In the genomic region with DNA sequence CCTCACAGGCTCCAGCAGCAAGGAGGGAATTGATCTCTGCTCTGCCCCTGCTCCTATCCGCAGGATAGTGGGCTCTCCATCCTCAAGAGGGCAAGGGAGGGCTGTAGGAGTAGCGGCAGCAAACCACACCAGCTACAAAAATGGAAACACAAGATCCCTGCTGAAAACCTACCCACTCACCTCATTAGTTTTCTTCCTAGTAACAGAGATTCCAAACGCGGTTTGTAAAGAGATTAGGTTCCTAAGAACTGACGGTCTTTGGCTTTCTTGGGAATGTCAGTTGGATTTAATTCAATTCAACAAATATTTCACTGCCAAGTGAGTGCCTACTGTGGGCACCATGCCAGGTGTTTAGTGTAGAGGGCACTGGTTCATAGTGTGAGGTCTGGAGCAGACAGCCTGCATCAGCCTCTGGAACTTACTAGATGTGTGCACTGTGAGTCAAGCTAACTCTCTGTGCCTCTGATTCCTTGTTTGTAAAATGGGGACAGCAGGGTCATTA, we compare ENCODE assay signal across 17 cellular contexts.
DNase-seq lines count a peak whose midpoint lies in the region; TF ChIP-seq lines count a peak whose summit lies in the region.
"Had no signal": no experiment of that assay in that cellular context is flagged by ENCODE, and none has a peak within 500 bp of the region (broad histone marks: within the 10 kb centered on the region; RNA-seq: fewer than 3 reads in every experiment).

No MANE protein-coding gene starts in this region.

- DNase-seq in EL (peak; percentile 22), LoVo (ENCODE audit: low spot score) (peak; percentile 12), putamen (ENCODE audit: low spot score) (peak; percentile 69), activated gamma-delta T cell (lab: John Stamatoyannopoulos, UW) (no peak), DMS153 treated with DMSO at 0.1 percent for 48 hours (lab: John Stamatoyannopoulos, UW; ENCODE audit: unreplicated experiment) (no peak)
- no peak for DNase-seq in activated CD4-positive, CD25-positive, alpha-beta regulatory T cell (lab: John Stamatoyannopoulos, UW)
- DNase-seq: activated CD4-positive, alpha-beta T cell treated with anti-CD3 and anti-CD28 coated beads for 1 hour; activated naive CD4-positive, alpha-beta T cell; CD8-positive, alpha-beta T cell; NCI-H146; NCI-H2227 treated with DMSO at 0.1 percent for 48 hours; ovary; SHP77; transverse colon had no signal

- no peak for TF ChIP-seq CTCF in brain (conservative IDR thresholded peaks at IDR 0.05)

- H3K9me3 Mint-ChIP-seq in brain = peaks cover 0 to 2% (median 0%) of the 10 kb centered on the region in 5 experiments
- H3K9me3 Mint-ChIP-seq: CD8-positive, alpha-beta T cell; dendritic cell treated with granulocyte-macrophage colony-stimulating factor and Interleukin-4, amounts not matched to agents 40 ng/mL and 50 ng/mL, for 4 days; stimulated activated memory B cell treated with anti-CD40 and anti-IgM and Interleukin-4, amounts not matched to agents 10 μg/mL and 1 μg/mL and 100 μg/mL, for 72 hours had no signal

- peak overlapping the region in 4 of 5 experiments; percentile 22 to 67 (median 55) for H3K27ac Mint-ChIP-seq in brain
- H3K27ac Mint-ChIP-seq: CD8-positive, alpha-beta T cell; dendritic cell treated with granulocyte-macrophage colony-stimulating factor and Interleukin-4, amounts not matched to agents 40 ng/mL and 50 ng/mL, for 4 days; stimulated activated memory B cell treated with anti-CD40 and anti-IgM and Interleukin-4, amounts not matched to agents 10 μg/mL and 1 μg/mL and 100 μg/mL, for 72 hours had no signal

- H3K27me3 Mint-ChIP-seq in brain = peaks cover 18% of the 10 kb centered on the region

- H3K4me1 Mint-ChIP-seq in brain = peaks cover 17% of the 10 kb centered on the region
- H3K4me1 Mint-ChIP-seq: stimulated activated memory B cell treated with anti-CD40 and anti-IgM and Interleukin-4, amounts not matched to agents 10 μg/mL and 1 μg/mL and 100 μg/mL, for 72 hours had no signal

- H3K36me3 Mint-ChIP-seq in brain = no peaks in the 10 kb centered on the region
- H3K36me3 Mint-ChIP-seq: CD8-positive, alpha-beta T cell; stimulated activated memory B cell treated with anti-CD40 and anti-IgM and Interleukin-4, amounts not matched to agents 10 μg/mL and 1 μg/mL and 100 μg/mL, for 72 hours had no signal

- peak overlapping the region in 2 of 5 experiments; percentile 28 to 33 for H3K4me3 Mint-ChIP-seq in brain
- H3K4me3 Mint-ChIP-seq: CD8-positive, alpha-beta T cell; dendritic cell treated with granulocyte-macrophage colony-stimulating factor and Interleukin-4, amounts not matched to agents 40 ng/mL and 50 ng/mL, for 4 days; stimulated activated memory B cell treated with anti-CD40 and anti-IgM and Interleukin-4, amounts not matched to agents 10 μg/mL and 1 μg/mL and 100 μg/mL, for 72 hours had no signal

Comparison
In these comparisons a context has a peak if more than half of its experiments do, and no peak if none do; other contexts are left out.
1. DNase-seq: peak in EL (single experiment), LoVo (single experiment) and putamen (single experiment); none in activated CD4-positive, CD25-positive, alpha-beta regulatory T cell (0 of 4), activated gamma-delta T cell (single experiment) and DMS153 treated with DMSO at 0.1 percent for 48 hours (single experiment).